Comparison of ENCODE assay signal across 6 cellular contexts in the genomic region with DNA sequence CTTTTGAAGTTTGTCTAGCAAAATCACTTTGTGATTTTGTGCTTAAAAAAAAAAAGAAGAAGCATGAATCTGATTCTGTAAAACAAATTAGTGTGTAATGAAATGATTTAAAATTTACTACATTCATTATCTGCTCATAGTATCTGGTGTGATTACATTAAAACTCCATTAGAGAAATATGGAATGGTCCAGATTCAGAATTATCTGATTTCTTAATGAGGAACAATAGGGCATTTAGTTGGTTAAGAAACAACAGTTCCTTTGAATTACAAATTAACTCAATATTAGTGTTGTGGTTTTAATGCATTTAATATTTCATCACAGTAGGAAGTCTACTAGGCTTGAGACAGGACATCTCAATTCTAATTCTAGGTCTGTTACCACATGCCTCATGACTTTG.
"Had no signal": no experiment of that assay in that cellular context is flagged by ENCODE, and none has a peak within 500 bp of the region (broad histone marks: within the 10 kb centered on the region; RNA-seq: fewer than 3 reads in every experiment).

No MANE protein-coding gene starts in this region.

- H3K27ac Mint-ChIP-seq: IgD-negative memory B cell had no signal

- ATAC-seq: HepG2, K562 had no signal

- H3K4me1 Mint-ChIP-seq: IgD-negative memory B cell had no signal

- FAIRE-seq: HepG2, HTR-8/SVneo, K562 had no signal

- H3K27ac ChIP-seq: HL-60 had no signal

- DNase-seq: IMR-90 had no signal

- H3K4me3 ChIP-seq: K562 had no signal
